Comparison of ENCODE assay signal across 12 cellular contexts in the genomic region with DNA sequence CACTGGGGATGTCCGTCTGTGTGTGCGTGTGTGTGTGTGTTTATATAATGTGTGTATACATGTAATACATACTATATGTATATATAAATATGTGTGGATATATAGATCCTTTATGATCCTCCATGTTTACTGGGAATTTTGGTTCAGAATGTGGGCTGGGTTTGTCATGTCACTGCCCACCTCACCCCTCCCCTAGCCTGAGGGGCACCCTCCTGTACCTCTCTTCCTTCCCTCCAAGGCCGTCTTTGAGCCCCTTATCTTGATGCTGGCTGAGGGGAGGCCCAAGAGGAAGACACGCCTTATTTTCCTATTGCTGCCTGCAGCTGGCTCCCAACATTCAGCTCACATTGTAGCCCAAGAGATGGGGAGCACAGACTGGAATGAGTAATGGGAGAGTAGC. TPM values are rescaled to one million over a fixed set of nuclear protein-coding genes. Genes with fewer than 3 reads are reported as not detected.
A peak's percentile ranks its signal among the peaks of the same experiment; 100 is the strongest.
DNase-seq lines count a peak whose midpoint lies in the region; ATAC-seq and TF ChIP-seq lines count a peak whose summit lies in the region.
"Had no signal": no experiment of that assay in that cellular context is flagged by ENCODE, and none has a peak within 500 bp of the region (broad histone marks: within the 10 kb centered on the region; RNA-seq: fewer than 3 reads in every experiment).

No MANE protein-coding gene starts in this region.

- no peak for TF ChIP-seq CTCF in H9 (conservative IDR thresholded peaks at IDR 0.05)
- no peak for TF ChIP-seq CTCF in lower leg skin (IDR thresholded peaks at IDR 0.05)
- TF ChIP-seq CTCF in stomach (IDR thresholded peaks at IDR 0.05), result no peak

- no peak overlapping the region for H3K9ac ChIP-seq in H9 (ENCODE audit: extremely low read depth, insufficient read length, low read length)

- no peaks in the 10 kb centered on the region for H3K4me1 ChIP-seq in H9 (ENCODE audit: insufficient read depth, low read length)
- H3K4me1 ChIP-seq in stomach, result peaks cover 25 to 50% (median 39%) of the 10 kb centered on the region in 4 donors

- H3K9me3 ChIP-seq in H9 (ENCODE audit: control insufficient read depth, low read depth, low read length) (no peaks in the 10 kb centered on the region), stomach (no peaks in the 10 kb centered on the region)

- peaks cover 25 to 47% (median 40%) of the 10 kb centered on the region in 3 experiments; a peak in 6 of 7 replicates for H3K36me3 Mint-ChIP-seq in H9 (ENCODE audit: insufficient read depth in 1 of 3, low read depth in 3 of 3)
- H3K36me3 Mint-ChIP-seq in activated T-helper 17 cell treated with anti-CD3 and anti-CD28 coated beads, Interleukin-2, amount 50 U/mL, for 72 hours (ENCODE audit: low read depth), result peaks cover 73% of the 10 kb centered on the region

- H3K79me1 ChIP-seq in H9 (ENCODE audit: insufficient read depth, low read depth, low read length, poor library complexity, severe bottlenecking), result peaks cover 9% of the 10 kb centered on the region

- H3K27me3 ChIP-seq in H9 (ENCODE audit: insufficient read depth, low read length) (no peaks in the 10 kb centered on the region), stomach (no peaks in the 10 kb centered on the region)

- no peak overlapping the region for H3T11ph ChIP-seq in H9 (ENCODE audit: low read length)

- H3K27me3 Mint-ChIP-seq in H9 (ENCODE audit: low read depth), result no peaks in the 10 kb centered on the region
- no peaks in the 10 kb centered on the region for H3K27me3 Mint-ChIP-seq in activated T-helper 17 cell treated with anti-CD3 and anti-CD28 coated beads, Interleukin-2, amount 50 U/mL, for 72 hours
- H3K27me3 Mint-ChIP-seq: activated naive CD8-positive, alpha-beta T cell treated with anti-CD3 and anti-CD28 coated beads for 36 hours; stimulated activated naive CD8-positive, alpha-beta T cell treated with anti-CD3 and anti-CD28 coated beads, Interleukin-15, amount 100 ng/mL, for 72 hours had no signal

- no peak overlapping the region for H3K18ac ChIP-seq in H9 (ENCODE audit: insufficient read length, low read depth, low read length)

- no CpG with 5 or more reads among the region's 4 CpGs for WGBS in H9 (ENCODE audit: extremely low coverage, insufficient read length, low lambda C conversion rate)
- 60 to 63% methylated on average over 4 of the region's 4 CpGs for WGBS in lower leg skin, 2 donors
- WGBS in stomach, 5 donors, result 61 to 73% (median 65%) methylated on average over 4 of the region's 4 CpGs

- intact Hi-C loops in lower leg skin (cut with DNase I; ENCODE audit: low total_unique reads), result loop anchor here (10.0 kb wide), 1 partner anchor 48 kb away; the partner anchor contains the start of genes LSM3 and XPC
- intact Hi-C loops in stomach (cut with DNase I; ENCODE audit: low total_unique reads), result loop anchor here (10.0 kb wide), 1 partner anchor 48 kb away; the partner anchor contains the start of genes LSM3 and XPC

- H2BK5ac ChIP-seq in H9 (ENCODE audit: insufficient read length, low read length), result no peak overlapping the region

- no peak overlapping the region for H3K4me2 ChIP-seq in H9 (ENCODE audit: insufficient read depth, insufficient read length, low read length)

- H3K79me2 ChIP-seq in H9 (ENCODE audit: insufficient read depth, low read length), result peaks cover 3% of the 10 kb centered on the region; the same call in 1 of the 2 replicates

- no peaks in the 10 kb centered on the region for H4K20me1 ChIP-seq in H9 (ENCODE audit: control insufficient read depth, insufficient read depth, insufficient read length)

- peaks cover 28 to 48% (median 40%) of the 10 kb centered on the region in 4 donors for H3K36me3 ChIP-seq in stomach

- no peak overlapping the region for H3K27ac ChIP-seq in H9 (ENCODE audit: insufficient read length, low read depth, low read length)
- peak overlapping the region in 3 of 5 donors; percentile 92 to 97 (median 97) for H3K27ac ChIP-seq in stomach

- H3K4me3 ChIP-seq in lower leg skin (ENCODE audit: low read depth, poor library complexity, severe bottlenecking) (no peak overlapping the region), stomach (peak overlapping the region in 1 of 4 donors; percentile 98)

- H3K9me3 Mint-ChIP-seq in H9, result no peaks in the 10 kb centered on the region; a peak in 2 of 5 replicates
- H3K9me3 Mint-ChIP-seq in activated T-helper 17 cell treated with anti-CD3 and anti-CD28 coated beads, Interleukin-2, amount 50 U/mL, for 72 hours, result no peaks in the 10 kb centered on the region
- H3K9me3 Mint-ChIP-seq: activated naive CD8-positive, alpha-beta T cell treated with anti-CD3 and anti-CD28 coated beads for 36 hours; stimulated activated naive CD8-positive, alpha-beta T cell treated with anti-CD3 and anti-CD28 coated beads, Interleukin-15, amount 100 ng/mL, for 72 hours had no signal

- H2AFZ ChIP-seq in H9 (ENCODE audit: low read length), result no peak overlapping the region

- peaks cover 14% of the 10 kb centered on the region for H3K23me2 ChIP-seq in H9 (ENCODE audit: insufficient read length, low read depth, low read length, poor library complexity, severe bottlenecking)

- 0 out of 5 replicates have a peak overlapping the region, but pooled peaks of 1 of the 2 experiments have one; percentile 9 for H3K4me3 Mint-ChIP-seq in H9
- peak overlapping the region; percentile 97 for H3K4me3 Mint-ChIP-seq in activated T-helper 17 cell treated with anti-CD3 and anti-CD28 coated beads, Interleukin-2, amount 50 U/mL, for 72 hours

- H2BK15ac ChIP-seq in H9 (ENCODE audit: low read depth, low read length), result no peak overlapping the region

- ATAC-seq in activated T-helper 17 cell treated with anti-CD3 and anti-CD28 coated beads, Interleukin-2, amount 50 U/mL, for 72 hours (replicated peaks), result no peak
- no peak for ATAC-seq in GM21528 (IDR thresholded peaks at IDR 0.05; ENCODE audit: low FRiP score, unreplicated experiment)
- ATAC-seq: stimulated activated naive CD8-positive, alpha-beta T cell treated with anti-CD3 and anti-CD28 coated beads, Interleukin-15, amount 100 ng/mL, for 72 hours had no signal

- DNase-seq in H9, result peak; percentile 9
- DNase-seq in lower leg skin (ENCODE audit: low spot score in 2 of 2), result peak; percentile 13 to 68
- DNase-seq in stomach, result no peak
- DNase-seq in GM19240 (ENCODE audit: insufficient read length, low spot score), result no peak
- no peak for DNase-seq in hepatic stellate cell (ENCODE audit: low spot score)
- DNase-seq: activated CD4-positive, alpha-beta T cell treated with anti-CD3 and anti-CD28 coated beads for 4 hours; activated naive CD8-positive, alpha-beta T cell treated with anti-CD3 and anti-CD28 coated beads for 36 hours; effector CD8-positive, alpha-beta T cell; SIG-M5; stimulated activated naive CD8-positive, alpha-beta T cell treated with anti-CD3 and anti-CD28 coated beads, Interleukin-15, amount 100 ng/mL, for 72 hours had no signal

- no peak overlapping the region for H2AK5ac ChIP-seq in H9 (ENCODE audit: insufficient read length, low read length)

- H2BK120ac ChIP-seq in H9 (ENCODE audit: low read depth, low read length, poor library complexity, severe bottlenecking), result no peak overlapping the region

- peaks cover 26 to 28% of the 10 kb centered on the region in 2 experiments for H3K4me1 Mint-ChIP-seq in H9
- peaks cover 42% of the 10 kb centered on the region for H3K4me1 Mint-ChIP-seq in activated T-helper 17 cell treated with anti-CD3 and anti-CD28 coated beads, Interleukin-2, amount 50 U/mL, for 72 hours

- no peak overlapping the region for H4K5ac ChIP-seq in H9 (ENCODE audit: insufficient read length, low read depth, low read length)

- no peak for TF ChIP-seq EP300 in stomach (IDR thresholded peaks at IDR 0.05)

- no peak overlapping the region for H3K27ac Mint-ChIP-seq in H9
- H3K27ac Mint-ChIP-seq in activated T-helper 17 cell treated with anti-CD3 and anti-CD28 coated beads, Interleukin-2, amount 50 U/mL, for 72 hours, result peak overlapping the region; percentile 47
- H3K27ac Mint-ChIP-seq: activated naive CD8-positive, alpha-beta T cell treated with anti-CD3 and anti-CD28 coated beads for 36 hours; stimulated activated naive CD8-positive, alpha-beta T cell treated with anti-CD3 and anti-CD28 coated beads, Interleukin-15, amount 100 ng/mL, for 72 hours had no signal

- no peak overlapping the region for H2BK12ac ChIP-seq in H9 (ENCODE audit: insufficient read length, low read depth, low read length)

- H4K8ac ChIP-seq in H9 (replicated peaks; ENCODE audit: insufficient read length, low read depth, low read length), result no peak overlapping the region

- H3K14ac ChIP-seq in H9 (ENCODE audit: insufficient read depth, low read length), result no peak overlapping the region

- no peak overlapping the region for H3K4ac ChIP-seq in H9 (ENCODE audit: low read depth, low read length)

- H3K23ac ChIP-seq in H9 (ENCODE audit: insufficient read length, low read depth, low read length), result no peak overlapping the region

- TF ChIP-seq POLR2A in lower leg skin (IDR thresholded peaks at IDR 0.05), result no peak
- TF ChIP-seq POLR2A in stomach (IDR thresholded peaks at IDR 0.05), result no peak

- no peak overlapping the region for H4K91ac ChIP-seq in H9 (ENCODE audit: insufficient read length, low read depth, low read length)

- H3K56ac ChIP-seq in H9 (ENCODE audit: insufficient read length, low read depth, low read length), result no peak overlapping the region

- no peak overlapping the region for H2BK20ac ChIP-seq in H9 (ENCODE audit: low read depth, low read length, poor library complexity, severe bottlenecking)

RNA-seq across cellular contexts. Expression of gene TMEM43, which starts 2.3 kb away (rescaled TPM):
- 35.8 and 36.7 TPM in 2 replicates for total RNA-seq in H9 (2021)
- 10 to 100 TPM; 42.1 to 44.5 TPM for total RNA-seq in activated T-helper 17 cell treated with anti-CD3 and anti-CD28 coated beads, Interleukin-2, amount 50 U/mL, for 72 hours
- total RNA-seq in lower leg skin, result 100 to 1,000 TPM; 184 to 225 (median 202) TPM
- total RNA-seq in stomach, result 10 to 100 TPM; 28.6 to 67.4 (median 51.9) TPM
- polyA plus RNA-seq in stomach, result 10 to 100 TPM; 12.6 to 45.0 (median 12.7) TPM

RNA-seq across cellular contexts. Expression of gene CHCHD4, which starts 2.4 kb away (rescaled TPM):
- total RNA-seq in H9 (2021) (13.3 and 13.7 TPM in 2 replicates), lower leg skin (10 to 100 TPM in 3 of 4 donors, 1 to 10 TPM in 1; 8.4 to 14.6 (median 11.8) TPM), stomach (10 to 100 TPM in 2 of 5 donors, 1 to 10 TPM in 3; 1.7 to 11.7 (median 9.0) TPM)
- 10 to 100 TPM; 11.6 to 27.6 TPM for total RNA-seq in activated T-helper 17 cell treated with anti-CD3 and anti-CD28 coated beads, Interleukin-2, amount 50 U/mL, for 72 hours
- 10 to 100 TPM; 13.9 to 16.1 (median 14.8) TPM for polyA plus RNA-seq in stomach

RNA-seq across cellular contexts. Expression of gene XPC, which starts 51.3 kb away (rescaled TPM):
- 25.6 and 30.3 TPM in 2 replicates for total RNA-seq in H9 (2021)
- total RNA-seq in activated T-helper 17 cell treated with anti-CD3 and anti-CD28 coated beads, Interleukin-2, amount 50 U/mL, for 72 hours, result 10 to 100 TPM; 31.9 to 39.7 TPM
- total RNA-seq in lower leg skin, result 100 to 1,000 TPM in 1 of 4 donors, 10 to 100 TPM in 3; 50.6 to 110 (median 76.2) TPM
- total RNA-seq in stomach, result 10 to 100 TPM; 34.0 to 51.0 (median 41.4) TPM
- polyA plus RNA-seq in stomach, result 10 to 100 TPM in 2 of 3 donors, 1 to 10 TPM in 1; 8.8 to 15.3 (median 13.7) TPM

RNA-seq across cellular contexts. Expression of gene LSM3, which starts 51.5 kb away (rescaled TPM):
- total RNA-seq in H9 (2021) (23.5 and 24.4 TPM in 2 replicates), lower leg skin (10 to 100 TPM in 1 of 4 donors, 1 to 10 TPM in 3; 7.6 to 11.4 (median 8.2) TPM), stomach (10 to 100 TPM in 1 of 5 donors, 1 to 10 TPM in 4; 2.2 to 14.1 (median 6.1) TPM)
- total RNA-seq in activated T-helper 17 cell treated with anti-CD3 and anti-CD28 coated beads, Interleukin-2, amount 50 U/mL, for 72 hours, result 10 to 100 TPM; 15.6 to 20.6 TPM
- 10 to 100 TPM; 13.8 to 15.0 (median 14.2) TPM for polyA plus RNA-seq in stomach

Comparison
In these comparisons a context has a peak if more than half of its experiments do, and no peak if none do; other contexts are left out.
1. DNase-seq: peak in H9 (single experiment) and lower leg skin (2 of 2); none in stomach (single experiment), GM19240 (single experiment) and hepatic stellate cell (single experiment).